25 cellular contexts compared by ENCODE assay signal in genomic region chr5:1840071-1840547, GRCh38. TPM values are rescaled to one million over a fixed set of nuclear protein-coding genes. Genes with fewer than 3 reads are reported as not detected.
"Had no signal": no experiment of that assay in that cellular context is flagged by ENCODE, and none has a peak within 500 bp of the region (broad histone marks: within the 10 kb centered on the region; RNA-seq: fewer than 3 reads in every experiment).

No MANE protein-coding gene starts in this region.

- H3K9me3 ChIP-seq: colonic mucosa, esophagus squamous epithelium, lower lobe of right lung, prostate gland, right lobe of liver, tibial artery, upper lobe of left lung, uterus had no signal

- H3K27me3 ChIP-seq: colonic mucosa, right lobe of liver, uterus had no signal

- H3K4me1 ChIP-seq: colonic mucosa, esophagus squamous epithelium, lower lobe of right lung, parathyroid adenoma, prostate gland, right lobe of liver, tibial artery, upper lobe of left lung, uterus had no signal

- H3K36me3 ChIP-seq: colonic mucosa, esophagus squamous epithelium, lower lobe of right lung, neural progenitor cell, prostate gland, right lobe of liver, tibial artery, upper lobe of left lung, uterus had no signal

- H3K79me2 ChIP-seq: hepatocyte, parathyroid adenoma had no signal

- H3K27ac ChIP-seq: colonic mucosa, esophagus squamous epithelium, hepatocyte, lower lobe of right lung, neural progenitor cell, parathyroid adenoma, prostate gland, right lobe of liver, tibial artery, upper lobe of left lung, uterus had no signal

- H3K4me2 ChIP-seq: hepatocyte, neural progenitor cell had no signal

- H3K9ac ChIP-seq: neural progenitor cell, parathyroid adenoma had no signal

- H2AFZ ChIP-seq: hepatocyte, neural progenitor cell, parathyroid adenoma had no signal

- DNase-seq: cerebellar nuclear complex; colonic mucosa; dermis blood vessel endothelial cell; esophagus squamous epithelium; foreskin fibroblast; head of caudate nucleus; lower lobe of right lung; occipital lobe; stimulated activated CD4-positive, alpha-beta T cell treated with anti-CD3 and anti-CD28 coated beads, Interleukin-15, amount 100 ng/mL, for 24 hours; stimulated activated CD4-positive, alpha-beta T cell treated with anti-CD3 and anti-CD28 coated beads, Interleukin-1b, Interleukin-23, amount 100 ng/mL, for 48 hours; stimulated activated CD4-positive, alpha-beta T cell treated with anti-CD3 and anti-CD28 coated beads, Interleukin-4, amount 100 ng/mL, for 4 hours; stimulated activated naive CD4-positive, alpha-beta T cell treated with Interleukin-2 at 50 U/mL for 16 hours; tibial artery; uterus had no signal

- H3K4me3 ChIP-seq: colonic mucosa, esophagus squamous epithelium, hepatocyte, lower lobe of right lung, neural progenitor cell, prostate gland, right lobe of liver, tibial artery, upper lobe of left lung, uterus had no signal

RNA-seq across cellular contexts. Expression of gene IRX4, which starts 42.6 kb away (rescaled TPM):
- total RNA-seq: colonic mucosa; dermis blood vessel endothelial cell; epithelial cell of proximal tubule; hepatocyte; lower lobe of right lung; mesothelial cell of epicardium; natural killer cell treated with Interleukin-12 subunit alpha and Interleukin-12 subunit beta and Interleukin-15 and Interleukin-18, amount 100 ng/mL, for 72 hours; occipital lobe; renal cortical epithelial cell; right lobe of liver; temporal lobe; uterus had no signal
- polyA plus RNA-seq: hepatocyte had no signal
